Comparison of ENCODE assay signal across 9 cellular contexts in genomic region chr1:46724991-46725735, GRCh38. TPM values are rescaled to one million over a fixed set of nuclear protein-coding genes. Genes with fewer than 3 reads are reported as not detected.
DNase-seq lines count a peak whose midpoint lies in the region; ATAC-seq, FAIRE-seq and TF ChIP-seq lines count a peak whose summit lies in the region.
"Had no signal": no experiment of that assay in that cellular context is flagged by ENCODE, and none has a peak within 500 bp of the region (broad histone marks: within the 10 kb centered on the region; RNA-seq: fewer than 3 reads in every experiment).

No MANE protein-coding gene starts in this region.

- TF ChIP-seq CTCF in WTC11 (IDR thresholded peaks at IDR 0.05): peak; percentile 53

- POLR2A ChIA-PET in WTC11 (lab: Charles Lee): interaction anchor here (0.5 kb wide), 1 partner anchor 53 kb away, joined by 4 read pairs; no protein-coding TSS in a partner anchor

- no peaks in the 10 kb centered on the region for H3K36me3 Mint-ChIP-seq in WTC11

- peaks cover 21% of the 10 kb centered on the region for H3K9me3 Mint-ChIP-seq in WTC11

- peak; percentile 81 for FAIRE-seq in GM18507 (lab: Jason Lieb, UNC)

- CTCF ChIA-PET in WTC11 (lab: Charles Lee): interaction anchor here (0.6 to 2.4 kb wide), 42 partner anchors 9 to 558 kb away, joined by 3 to 21 read pairs (median 4); partner anchors contain the start of genes ATPAF1 and MKNK1

- H3K27ac Mint-ChIP-seq in WTC11: no peak overlapping the region

- DNase-seq in A172 (ENCODE audit: low spot score) (peak; percentile 73), GM18507 (ENCODE audit: extremely low spot score, insufficient read length, low read depth) (no peak), NCI-H345 (lab: John Stamatoyannopoulos, UW) (peak; percentile 78), WTC11 (ENCODE audit: low spot score) (peak; percentile 69), caudate nucleus (lab: John Stamatoyannopoulos, UW) (peak in 46 of 61 donors; percentile 6 to 79 (median 34)), left kidney (ENCODE audit: low read depth, low spot score) (peak; percentile 88)
- DNase-seq in stimulated activated CD4-positive, alpha-beta T cell treated with anti-CD3 and anti-CD28 coated beads, Interleukin-4, amount 100 ng/mL, for 1 hour: peak; percentile 58

- H3K27me3 Mint-ChIP-seq in WTC11 (ENCODE audit: low read depth): peaks cover 14% of the 10 kb centered on the region

- ATAC-seq in HG03280 (IDR thresholded peaks at IDR 0.05; ENCODE audit: unreplicated experiment) (peak; percentile 90), WTC11 (peak; percentile 97)

- no peak overlapping the region for H3K4me3 Mint-ChIP-seq in WTC11

- H3K27ac ChIP-seq in caudate nucleus (ENCODE audit: low read depth, low read length): no peak overlapping the region

- peaks cover 16% of the 10 kb centered on the region for H3K4me1 Mint-ChIP-seq in WTC11

TF ChIP-seq in WTC11, 78 proteins besides CTCF, POLR2A, EP300 and RAD21:
- TF ChIP-seq AR (CRISPR knock-in tag; IDR thresholded peaks at IDR 0.05) (no peak), ZNF317 (CRISPR knock-in tag; IDR thresholded peaks at IDR 0.05; ENCODE audit: borderline replicate concordance, low read depth) (0 out of 2 replicates have a peak, but pooled peaks have one; percentile 38), NFATC4 (CRISPR knock-in tag; IDR thresholded peaks at IDR 0.05) (no peak), NR2C2 (CRISPR knock-in tag; IDR thresholded peaks at IDR 0.05) (no peak), IRF2 (CRISPR knock-in tag; IDR thresholded peaks at IDR 0.05; ENCODE audit: borderline replicate concordance, low read depth) (no peak), MAX (CRISPR knock-in tag; IDR thresholded peaks at IDR 0.05) (no peak), MLX (CRISPR knock-in tag; IDR thresholded peaks at IDR 0.05) (no peak), GABPB1 (CRISPR knock-in tag; IDR thresholded peaks at IDR 0.05) (peak; percentile 61; the same call in 1 of the 2 replicates), TP53 (CRISPR knock-in tag; IDR thresholded peaks at IDR 0.05) (no peak), MYBL2 (CRISPR knock-in tag; IDR thresholded peaks at IDR 0.05) (no peak), ZBTB21 (CRISPR knock-in tag; IDR thresholded peaks at IDR 0.05; ENCODE audit: borderline replicate concordance) (no peak), JAZF1 (CRISPR knock-in tag; IDR thresholded peaks at IDR 0.05) (no peak), USF2 (CRISPR knock-in tag; IDR thresholded peaks at IDR 0.05) (no peak), SOX15 (CRISPR knock-in tag; IDR thresholded peaks at IDR 0.05) (no peak)

RNA-seq across cellular contexts. Expression of gene EFCAB14, which starts 6.2 kb away (rescaled TPM):
- total RNA-seq in A172 (2014; rRNA removed; shearing (Covaris generic)): 47.6 and 63.2 TPM in 2 replicates
- 38.4 to 46.2 TPM (median 39.1 TPM) in 3 replicates for total RNA-seq in WTC11 (2021)

RNA-seq across cellular contexts. Expression of gene TEX38, which starts 53.5 kb away (rescaled TPM):
- not detected in 2 replicates for total RNA-seq in A172 (2014; rRNA removed; shearing (Covaris generic))
- 0.17 to 0.21 TPM (median 0.18 TPM) in 3 replicates for total RNA-seq in WTC11 (2021)
- total RNA-seq: subcutaneous adipose tissue had no signal

RNA-seq across cellular contexts. Expression of gene ATPAF1, which starts 57.0 kb away (rescaled TPM):
- 106 and 123 TPM in 2 replicates for total RNA-seq in A172 (2014; rRNA removed; shearing (Covaris generic))
- 35.7 to 45.5 TPM (median 44.5 TPM) in 3 replicates for total RNA-seq in WTC11 (2021)
